Comparison of ENCODE assay signal across 9 cellular contexts in the genomic region with DNA sequence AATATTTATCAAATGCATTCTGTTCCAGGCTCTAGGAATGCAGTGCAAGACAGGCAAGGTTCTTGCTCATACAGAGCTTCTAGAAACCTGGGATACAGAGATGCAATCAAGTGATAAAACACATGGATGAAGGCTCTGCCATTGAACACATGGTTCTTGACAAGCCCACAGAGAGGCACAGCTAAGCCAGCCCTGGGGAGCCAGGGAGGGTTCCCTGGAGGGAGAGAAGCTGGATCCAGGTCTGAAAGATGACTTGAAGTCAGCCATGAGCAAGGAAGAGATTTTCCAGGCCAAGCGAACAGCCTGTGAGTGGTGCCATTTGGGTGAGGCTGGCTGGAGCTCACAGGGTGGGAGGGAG.
A peak's percentile ranks its signal among the peaks of the same experiment; 100 is the strongest.
DNase-seq lines count a peak whose midpoint lies in the region; ATAC-seq and TF ChIP-seq lines count a peak whose summit lies in the region.
"Had no signal": no experiment of that assay in that cellular context is flagged by ENCODE, and none has a peak within 500 bp of the region (broad histone marks: within the 10 kb centered on the region; RNA-seq: fewer than 3 reads in every experiment).

No MANE protein-coding gene starts in this region.

- H3K27ac Mint-ChIP-seq in naive thymus-derived CD8-positive, alpha-beta T cell: peak overlapping the region; percentile 89 to 98 (median 95)

- no peak overlapping the region for H2AFZ ChIP-seq in Loucy (ENCODE audit: low read length)

- no peaks in the 10 kb centered on the region for H3K36me3 Mint-ChIP-seq in naive thymus-derived CD8-positive, alpha-beta T cell

- peak overlapping the region; percentile 50 for H3K4me3 ChIP-seq in AG04450 (ENCODE audit: low read depth, low read length)
- H3K4me3 ChIP-seq in Loucy (ENCODE audit: low read length, poor library complexity, severe bottlenecking): peak overlapping the region; percentile 71
- H3K4me3 ChIP-seq in duodenal mucosa (ENCODE audit: low read depth in 1 of 2, low read length in 2 of 2): peak overlapping the region; percentile 60 to 73

- H3K9me2 ChIP-seq in Loucy (replicated peaks; ENCODE audit: low read depth, low read length): no peaks in the 10 kb centered on the region

- no peaks in the 10 kb centered on the region for H3K9me3 ChIP-seq in AG04450 (ENCODE audit: control insufficient read depth, insufficient read depth, low read length)
- H3K9me3 ChIP-seq in Loucy (ENCODE audit: insufficient read depth, low read depth, low read length): no peaks in the 10 kb centered on the region
- H3K9me3 ChIP-seq in duodenal mucosa (ENCODE audit: control insufficient read depth in 1 of 2, low read length in 2 of 2): no peaks in the 10 kb centered on the region

- DNase-seq in AG04450 (ENCODE audit: low read depth, low spot score) (no peak), GM10248 (ENCODE audit: extremely low spot score) (no peak), GM10266 (ENCODE audit: extremely low spot score) (no peak), EL (no peak)
- no peak for DNase-seq in naive thymus-derived CD8-positive, alpha-beta T cell
- DNase-seq in central memory CD4-positive, alpha-beta T cell: no peak
- DNase-seq: NCI-H748 treated with DMSO at 0.1 percent for 48 hours had no signal

- CTCF ChIA-PET in AG04450 (lab: Charles Lee) (interaction anchor here (0.7 to 3.1 kb wide), 6 partner anchors 42 to 91 kb away, joined by 3 to 16 read pairs (median 8); no protein-coding TSS in a partner anchor), GM10248 (lab: Yijun Ruan, JAX) (interaction anchor here (0.9 to 2.7 kb wide), 20 partner anchors 9 to 162 kb away, joined by 3 to 12 read pairs (median 4); no protein-coding TSS in a partner anchor)

- H3K9ac ChIP-seq in Loucy (ENCODE audit: low read depth, low read length, poor library complexity, severe bottlenecking) (peak overlapping the region; percentile 63), duodenal mucosa (ENCODE audit: low read depth in 1 of 2, low read length in 2 of 2) (peak overlapping the region; percentile 44 to 71)

- H3K4me1 ChIP-seq in Loucy (ENCODE audit: insufficient read depth, low read length, poor library complexity, severe bottlenecking) (peaks cover 37% of the 10 kb centered on the region), duodenal mucosa (ENCODE audit: control insufficient read depth in 1 of 2, insufficient read depth in 2 of 2, low read length in 2 of 2) (peaks cover 35 to 41% of the 10 kb centered on the region in 2 donors)

- no peak for ATAC-seq in naive thymus-derived CD8-positive, alpha-beta T cell

- no peaks in the 10 kb centered on the region for H3K79me2 ChIP-seq in Loucy (ENCODE audit: insufficient read depth, low read length)

- H3K9me3 Mint-ChIP-seq in naive thymus-derived CD8-positive, alpha-beta T cell: no peaks in the 10 kb centered on the region

- no peaks in the 10 kb centered on the region for H4K20me1 ChIP-seq in Loucy (ENCODE audit: insufficient read depth, low read length, poor library complexity, severe bottlenecking)

- H3K27me3 Mint-ChIP-seq in naive thymus-derived CD8-positive, alpha-beta T cell: no peaks in the 10 kb centered on the region

- peak overlapping the region; percentile 97 for H3K27ac ChIP-seq in AG04450 (ENCODE audit: low read depth, low read length)
- peak overlapping the region; percentile 38 for H3K27ac ChIP-seq in duodenal mucosa (ENCODE audit: low read depth, low read length)

- no peaks in the 10 kb centered on the region for H3K36me3 ChIP-seq in Loucy (ENCODE audit: insufficient read depth, low read length)
- no peaks in the 10 kb centered on the region for H3K36me3 ChIP-seq in duodenal mucosa (ENCODE audit: control insufficient read depth in 1 of 2, insufficient read depth in 2 of 2, low read length in 2 of 2)

- H3K4me2 ChIP-seq in Loucy (ENCODE audit: low read depth, low read length, poor library complexity, severe bottlenecking): peak overlapping the region; percentile 86

- no peaks in the 10 kb centered on the region for H3F3A ChIP-seq in Loucy (ENCODE audit: low read depth)

- H3K27me3 ChIP-seq in AG04450 (ENCODE audit: control insufficient read depth, insufficient read depth, low read length) (no peaks in the 10 kb centered on the region), Loucy (ENCODE audit: insufficient read depth, low read length, poor library complexity, severe bottlenecking) (no peaks in the 10 kb centered on the region), duodenal mucosa (ENCODE audit: control insufficient read depth in 1 of 2, insufficient read depth in 2 of 2, low read length in 2 of 2) (no peaks in the 10 kb centered on the region)

- TF ChIP-seq CTCF in AG04450 (IDR thresholded peaks at IDR 0.05; ENCODE audit: low read depth, low read length): no peak
- no peak for TF ChIP-seq CTCF in Loucy (conservative IDR thresholded peaks at IDR 0.05; ENCODE audit: low read length)
- TF ChIP-seq CTCF in GM10248 (IDR thresholded peaks at IDR 0.05; ENCODE audit: control extremely low read depth, extremely low read depth, low read depth, missing control alignments): no peak
- no peak for TF ChIP-seq CTCF in GM10266 (IDR thresholded peaks at IDR 0.05; ENCODE audit: control insufficient read depth, insufficient read depth, low read depth, missing control alignments)

- POLR2A ChIA-PET in AG04450 (lab: Yijun Ruan, JAX): interaction anchor here (0.7 to 1.8 kb wide), 13 partner anchors 9 to 97 kb away, joined by 3 to 18 read pairs (median 4); no protein-coding TSS in a partner anchor
- POLR2A ChIA-PET in naive thymus-derived CD8-positive, alpha-beta T cell (lab: Charles Lee): interaction anchor here (0.7 to 3.4 kb wide), 23 partner anchors 9 to 495 kb away, joined by 3 to 86 read pairs (median 7); a partner anchor contains a TSS
- POLR2A ChIA-PET in GM10248 (lab: Yijun Ruan, JAX): interaction anchor here (0.6 to 2.1 kb wide), 10 partner anchors 9 to 104 kb away, joined by 3 to 24 read pairs (median 5); no protein-coding TSS in a partner anchor

- peaks cover 33 to 83% (median 82%) of the 10 kb centered on the region in 4 donors for H3K4me1 Mint-ChIP-seq in naive thymus-derived CD8-positive, alpha-beta T cell

- peak overlapping the region; percentile 76 to 90 (median 83) for H3K4me3 Mint-ChIP-seq in naive thymus-derived CD8-positive, alpha-beta T cell
